In genomic region chr3:49684453-49684852, GRCh38 we compare ENCODE assay signal across 6 cellular contexts. TPM values are rescaled to one million over a fixed set of nuclear protein-coding genes. Genes with fewer than 3 reads are reported as not detected.
"Had no signal": no experiment of that assay in that cellular context is flagged by ENCODE, and none has a peak within 500 bp of the region (broad histone marks: within the 10 kb centered on the region; RNA-seq: fewer than 3 reads in every experiment).

No MANE protein-coding gene starts in this region.

RNA-seq across cellular contexts. Expression of gene AMIGO3, which starts 35.0 kb away (rescaled TPM):
- total RNA-seq: activated B cell treated with CpG ODN at 0.5 μM for 24 hours; activated CD4-positive, alpha-beta memory T cell treated with anti-CD3 and anti-CD28 coated beads for 36 hours; activated naive CD4-positive, alpha-beta T cell treated with anti-CD3 and anti-CD28 coated beads for 36 hours; activated naive CD4-positive, alpha-beta T cell treated with anti-CD3 and anti-CD28 coated beads, Interleukin-2, amount 50 U/mL, for 72 hours; activated naive CD8-positive, alpha-beta T cell treated with anti-CD3 and anti-CD28 coated beads for 36 hours; aorta had no signal
